ENCODE assay signal across 10 cellular contexts in genomic region chr12:93302331-93303229, GRCh38.
DNase-seq lines count a peak whose midpoint lies in the region; FAIRE-seq and TF ChIP-seq lines count a peak whose summit lies in the region.
"Had no signal": no experiment of that assay in that cellular context is flagged by ENCODE, and none has a peak within 500 bp of the region (broad histone marks: within the 10 kb centered on the region; RNA-seq: fewer than 3 reads in every experiment).

No MANE protein-coding gene starts in this region.

- no peak overlapping the region for H3K9ac ChIP-seq in endothelial cell of umbilical vein (replicated peaks; ENCODE audit: extremely low read depth, insufficient read depth, low read length)

- H3K36me3 ChIP-seq in MG63: no peaks in the 10 kb centered on the region
- no peaks in the 10 kb centered on the region for H3K36me3 ChIP-seq in endothelial cell of umbilical vein (ENCODE audit: control insufficient read depth in 2 of 2, extremely low read depth in 1 of 2, insufficient read depth in 2 of 2, low read length in 2 of 2)
- no peaks in the 10 kb centered on the region for H3K36me3 ChIP-seq in mesodermal cell (ENCODE audit: control insufficient read depth, insufficient read depth, low read length)
- no peaks in the 10 kb centered on the region for H3K36me3 ChIP-seq in tibial nerve
- no peaks in the 10 kb centered on the region for H3K36me3 ChIP-seq in WERI-Rb-1

- no peaks in the 10 kb centered on the region for H3K9me1 ChIP-seq in endothelial cell of umbilical vein (replicated peaks; ENCODE audit: control insufficient read depth, extremely low read depth, insufficient read depth, low read length)

- POLR2A ChIA-PET in endothelial cell of umbilical vein (lab: Charles Lee): interaction anchor here (0.7 kb wide), 1 partner anchor 272 kb away, joined by 3 read pairs; no protein-coding TSS in a partner anchor

- FAIRE-seq in endothelial cell of umbilical vein (lab: Jason Lieb, UNC): peak; percentile 78
- FAIRE-seq: keratinocyte had no signal

- dilution Hi-C loops in endothelial cell of umbilical vein (cut with MboI; ENCODE audit: extremely low pct_ligation_motif_present, low sequenced_read_pairs): no loop called here

- H3K9me3 ChIP-seq in MG63: peaks cover 12% of the 10 kb centered on the region
- no peaks in the 10 kb centered on the region for H3K9me3 ChIP-seq in endothelial cell of umbilical vein (replicated peaks; ENCODE audit: control insufficient read depth, insufficient read depth, low read length)
- H3K9me3 ChIP-seq in mesodermal cell (ENCODE audit: control insufficient read depth, low read length): no peaks in the 10 kb centered on the region
- peaks cover 0 to 15% (median 2%) of the 10 kb centered on the region in 4 donors for H3K9me3 ChIP-seq in tibial nerve
- H3K9me3 ChIP-seq in WERI-Rb-1 (ENCODE audit: severe bottlenecking): peaks cover 11% of the 10 kb centered on the region

- peak overlapping the region; percentile 65 for H2AFZ ChIP-seq in endothelial cell of umbilical vein (ENCODE audit: low read depth, low read length)

- no TSS peak for BruUV-seq in endothelial cell of umbilical vein (replicated peaks; lab: Mats Ljungman, UMichigan)

- TF ChIP-seq CTCF in endothelial cell of umbilical vein (IDR thresholded peaks at IDR 0.05; ENCODE audit: extremely low read depth in 1 of 2, insufficient read depth in 1 of 2, low read depth in 1 of 2, low read length in 2 of 2): no peak
- no peak for TF ChIP-seq CTCF in tibial nerve (IDR thresholded peaks at IDR 0.05)
- no peak for TF ChIP-seq CTCF in WERI-Rb-1 (IDR thresholded peaks at IDR 0.05; ENCODE audit: low read depth, low read length)

- 90 to 100% methylated on average over 2 of the region's 5 CpGs for WGBS in mesodermal cell (ENCODE audit: insufficient coverage in 2 of 2), 2 experiments
- WGBS in tibial nerve, 2 donors: 51 to 53% methylated on average over 5 of the region's 5 CpGs

- H3K4me3 ChIP-seq in MG63 (no peak overlapping the region), endothelial cell of umbilical vein (replicated peaks in 1 of 3; ENCODE audit: insufficient read depth in 1 of 3, low read depth in 1 of 3, low read length in 3 of 3) (no peak overlapping the region), mesodermal cell (ENCODE audit: extremely low read depth, insufficient read depth, low read length, poor library complexity, severe bottlenecking) (no peak overlapping the region), tibial nerve (no peak overlapping the region), WERI-Rb-1 (ENCODE audit: low read depth, low read length) (no peak overlapping the region)

- DNase-seq in MG63 (peak; percentile 74), endothelial cell of umbilical vein (ENCODE audit: low read depth, low spot score) (peak; percentile 73), tibial nerve (ENCODE audit: low spot score in 2 of 2) (peak in 1 of 2 donors; percentile 61), amygdala (lab: John Stamatoyannopoulos, UW) (no peak), WERI-Rb-1 (no peak), mucosa of gallbladder (ENCODE audit: low spot score) (no peak), NCI-H1417 treated with DMSO at 0.1 percent for 48 hours (lab: John Stamatoyannopoulos, UW) (no peak)
- DNase-seq: SIG-M5 had no signal

- H3K4me1 ChIP-seq in endothelial cell of umbilical vein (ENCODE audit: control insufficient read depth, extremely low read depth, insufficient read depth, low read length): peaks cover 7% of the 10 kb centered on the region
- peaks cover 14% of the 10 kb centered on the region for H3K4me1 ChIP-seq in mesodermal cell (ENCODE audit: control insufficient read depth, insufficient read depth, low read length, poor library complexity, severe bottlenecking)
- H3K4me1 ChIP-seq in tibial nerve: peaks cover 0 to 9% (median 0%) of the 10 kb centered on the region in 4 donors

- peak overlapping the region; percentile 8 for H3K4me2 ChIP-seq in endothelial cell of umbilical vein (ENCODE audit: insufficient read depth, low read length)

- no peaks in the 10 kb centered on the region for H4K20me1 ChIP-seq in endothelial cell of umbilical vein (replicated peaks; ENCODE audit: control insufficient read depth, extremely low read depth, insufficient read depth, low read length)

- H3K27ac ChIP-seq in endothelial cell of umbilical vein (ENCODE audit: insufficient read depth, low read depth, low read length) (no peak overlapping the region), mesodermal cell (ENCODE audit: low read depth, low read length, severe bottlenecking) (peak overlapping the region; percentile 23), tibial nerve (peak overlapping the region in 3 of 4 donors; percentile 8 to 80 (median 68)), WERI-Rb-1 (no peak overlapping the region)

- peak; percentile 74 to 94 for TF ChIP-seq EP300 in tibial nerve (IDR thresholded peaks at IDR 0.05)

- no peak for TF ChIP-seq POLR2A in endothelial cell of umbilical vein (IDR thresholded peaks at IDR 0.05; ENCODE audit: low read depth, low read length)
- TF ChIP-seq POLR2A in tibial nerve (IDR thresholded peaks at IDR 0.05): no peak

- CTCF ChIA-PET in endothelial cell of umbilical vein (lab: Charles Lee): interaction anchor here (1.2 to 1.5 kb wide), 3 partner anchors 15 to 78 kb away, joined by 3 to 5 read pairs (median 4); no protein-coding TSS in a partner anchor

- intact Hi-C loops in endothelial cell of umbilical vein (cut with micrococcal nuclease): loop anchor here (2.0 kb wide), 1 partner anchor 14 kb away; no protein-coding TSS in a partner anchor

- H3K27me3 ChIP-seq in MG63: no peaks in the 10 kb centered on the region
- no peaks in the 10 kb centered on the region for H3K27me3 ChIP-seq in endothelial cell of umbilical vein (ENCODE audit: control insufficient read depth in 2 of 2, insufficient read depth in 2 of 2, low read length in 2 of 2)
- no peaks in the 10 kb centered on the region for H3K27me3 ChIP-seq in tibial nerve
- H3K27me3 ChIP-seq in WERI-Rb-1 (ENCODE audit: insufficient read depth, low read depth, severe bottlenecking): no peaks in the 10 kb centered on the region

- H3K79me2 ChIP-seq in endothelial cell of umbilical vein (ENCODE audit: control insufficient read depth, insufficient read depth, low read length): no peaks in the 10 kb centered on the region

TF ChIP-seq in endothelial cell of umbilical vein, 7 proteins besides CTCF, POLR2A, EP300 and RAD21:
- TF ChIP-seq JUN (IDR thresholded peaks at IDR 0.05; ENCODE audit: borderline replicate concordance, insufficient read depth, insufficient read length, low read depth) (no peak), EZH2 (IDR thresholded peaks at IDR 0.05; ENCODE audit: borderline replicate concordance, low read depth, low read length, severe bottlenecking) (no peak), GATA2 (IDR thresholded peaks at IDR 0.05; ENCODE audit: insufficient read depth, insufficient read length, low read depth, low read length) (peak; percentile 36)

Comparison
In these comparisons a context has a peak if more than half of its experiments do, and no peak if none do; other contexts are left out.
1. DNase-seq: peak in MG63 (single experiment) and endothelial cell of umbilical vein (single experiment); none in amygdala (0 of 56), WERI-Rb-1 (single experiment), mucosa of gallbladder (single experiment) and NCI-H1417 treated with DMSO at 0.1 percent for 48 hours (single experiment).
2. H3K27ac ChIP-seq: peak in mesodermal cell (single experiment) and tibial nerve (3 of 4); none in endothelial cell of umbilical vein (single experiment) and WERI-Rb-1 (single experiment).